9 cellular contexts compared by ENCODE assay signal in the genomic region with DNA sequence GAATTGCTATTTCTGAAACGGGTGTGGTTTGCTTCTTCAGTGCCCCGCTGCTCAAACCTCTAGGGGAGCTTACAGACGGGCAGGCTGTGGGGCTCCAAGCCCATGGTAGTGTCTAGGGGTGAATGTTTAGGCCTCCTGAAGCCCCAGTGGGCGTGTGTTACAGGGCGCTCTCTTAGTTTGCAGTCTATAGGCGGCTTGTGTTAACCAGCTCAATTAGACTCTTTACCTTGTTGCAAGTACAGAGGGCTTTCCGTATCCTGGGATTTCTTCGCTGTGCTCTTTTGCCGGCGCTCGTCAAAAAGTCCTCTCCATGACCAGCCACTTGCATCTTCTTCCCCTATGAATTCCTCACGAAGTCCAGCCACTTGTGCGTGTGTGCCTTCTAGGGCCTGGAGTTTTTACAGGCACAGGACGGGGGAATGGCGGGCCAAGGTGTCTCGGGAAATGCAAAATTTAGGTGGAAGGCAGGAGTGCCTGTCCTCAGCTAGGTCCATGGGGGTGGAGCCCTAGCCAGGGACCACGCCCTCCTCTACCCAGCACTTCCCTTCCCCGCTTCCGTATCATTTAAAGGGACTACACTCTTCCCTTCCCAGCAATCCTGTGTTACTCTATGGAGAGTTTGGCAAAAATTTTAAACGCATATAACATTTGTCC.
DNase-seq lines count a peak whose midpoint lies in the region; ATAC-seq, FAIRE-seq and TF ChIP-seq lines count a peak whose summit lies in the region.
"Had no signal": no experiment of that assay in that cellular context is flagged by ENCODE, and none has a peak within 500 bp of the region (broad histone marks: within the 10 kb centered on the region; RNA-seq: fewer than 3 reads in every experiment).

No MANE protein-coding gene starts in this region.

- no peak for TF ChIP-seq EP300 in ovary (IDR thresholded peaks at IDR 0.05)

- DNase-seq in ELF-1 (ENCODE audit: low read depth, low spot score) (peak; percentile 79), heart right ventricle (peak; percentile 18 to 41), ovary (peak in 3 of 5 donors; percentile 23 to 54 (median 27)), GM12891 (ENCODE audit: insufficient read length, low spot score) (no peak)
- no peak for DNase-seq in activated CD4-positive, alpha-beta T cell treated with anti-CD3 and anti-CD28 coated beads for 1 hour
- DNase-seq: DMS79 treated with DMSO at 0.1 percent for 48 hours had no signal

- H3K4me3 ChIP-seq in WI38 (ENCODE audit: low read depth, low read length) (peak overlapping the region; percentile 64), heart right ventricle (peak overlapping the region; percentile 23 to 64 (median 48)), ovary (peak overlapping the region; percentile 27)

- peak in 7 of 8 donors; percentile 68 to 93 (median 90) for ATAC-seq in heart right ventricle
- no peak for ATAC-seq in HG02798 (IDR thresholded peaks at IDR 0.05; ENCODE audit: poor library complexity, unreplicated experiment)
- no peak for ATAC-seq in HG02763 (IDR thresholded peaks at IDR 0.05; ENCODE audit: unreplicated experiment)

- H3K4me1 ChIP-seq in heart right ventricle (peaks cover 0 to 10% (median 0%) of the 10 kb centered on the region in 9 donors), ovary (ENCODE audit: insufficient read depth) (no peaks in the 10 kb centered on the region)

- H3K9me3 ChIP-seq in heart right ventricle (no peaks in the 10 kb centered on the region), ovary (no peaks in the 10 kb centered on the region)

- WGBS in heart right ventricle, 2 donors, result 30 to 40% methylated on average over 20 of the region's 20 CpGs
- WGBS in ovary, 3 donors, result 51 to 73% (median 52%) methylated on average over 20 of the region's 20 CpGs

- TF ChIP-seq CTCF in WI38 (IDR thresholded peaks at IDR 0.05; ENCODE audit: low read depth, low read length), result no peak
- no peak for TF ChIP-seq CTCF in heart right ventricle (IDR thresholded peaks at IDR 0.05)
- TF ChIP-seq CTCF in ovary (IDR thresholded peaks at IDR 0.05), result no peak

- TF ChIP-seq POLR2A in ovary (IDR thresholded peaks at IDR 0.05) (no peak), GM12891 (IDR thresholded peaks at IDR 0.05; ENCODE audit: low read depth, low read length) (no peak)

- H3K27me3 ChIP-seq in heart right ventricle (no peaks in the 10 kb centered on the region), ovary (no peaks in the 10 kb centered on the region)

- FAIRE-seq in GM12891 (lab: Jason Lieb, UNC), result no peak

- H3K27ac ChIP-seq in heart right ventricle, result peak overlapping the region in 4 of 10 donors; percentile 32 to 70 (median 56)
- no peak overlapping the region for H3K27ac ChIP-seq in ovary

- H3K36me3 ChIP-seq in heart right ventricle (no peaks in the 10 kb centered on the region), ovary (no peaks in the 10 kb centered on the region)

- intact Hi-C loops in heart right ventricle (cut with DNase I) (no loop called here), ovary (cut with DNase I) (no loop called here)

TF ChIP-seq in GM12891, 5 proteins besides CTCF, POLR2A, EP300 and RAD21:
- TF ChIP-seq POLR2AphosphoS5 (IDR thresholded peaks at IDR 0.05; ENCODE audit: low read depth, low read length) (no peak), PAX5 (IDR thresholded peaks at IDR 0.05; ENCODE audit: insufficient read depth, low read length, severe bottlenecking) (no peak), TAF1 (IDR thresholded peaks at IDR 0.05; ENCODE audit: low read depth, low read length) (no peak), POU2F2 (IDR thresholded peaks at IDR 0.05; ENCODE audit: low read depth, low read length) (no peak), SPI1 (IDR thresholded peaks at IDR 0.05; ENCODE audit: low read depth, low read length) (no peak)

Comparison
In these comparisons a context has a peak if more than half of its experiments do, and no peak if none do; other contexts are left out.
1. DNase-seq: peak in ELF-1 (single experiment), heart right ventricle (2 of 2) and ovary (3 of 5); none in GM12891 (single experiment) and activated CD4-positive, alpha-beta T cell treated with anti-CD3 and anti-CD28 coated beads for 1 hour (single experiment).
2. ATAC-seq: peak in heart right ventricle (7 of 8); none in HG02798 (single experiment) and HG02763 (single experiment).
3. Peak in every context shown above with its lines, with median percentiles within 50 percentile points of each other: H3K4me3 ChIP-seq.